ENCODE assay signal across 1 cellular context in the genomic region with DNA sequence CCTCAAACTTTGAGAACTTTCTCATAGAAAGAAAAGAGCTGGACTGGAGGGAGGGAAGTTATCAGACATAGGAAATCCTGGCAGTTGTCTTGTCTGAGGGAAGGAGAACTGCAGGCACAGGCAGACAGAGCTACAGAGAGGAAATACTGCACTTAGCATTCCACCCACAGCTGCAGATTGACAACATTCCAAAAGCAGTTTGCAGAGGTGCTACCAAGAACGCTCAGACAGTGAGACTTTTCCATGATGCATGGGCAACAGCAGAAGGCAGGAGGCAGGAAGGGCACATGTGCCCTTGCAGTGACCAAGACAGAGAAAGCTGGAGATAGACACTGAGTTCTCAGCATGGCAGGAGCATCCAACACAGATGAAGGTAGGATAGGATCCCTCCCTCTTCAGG.
TF ChIP-seq lines count a peak whose summit lies in the region.

No MANE protein-coding gene starts in this region.

TF ChIP-seq in GM23338, 12 proteins besides CTCF, POLR2A, EP300 and RAD21 (continued from another document):
- TF ChIP-seq, protein P1, sequence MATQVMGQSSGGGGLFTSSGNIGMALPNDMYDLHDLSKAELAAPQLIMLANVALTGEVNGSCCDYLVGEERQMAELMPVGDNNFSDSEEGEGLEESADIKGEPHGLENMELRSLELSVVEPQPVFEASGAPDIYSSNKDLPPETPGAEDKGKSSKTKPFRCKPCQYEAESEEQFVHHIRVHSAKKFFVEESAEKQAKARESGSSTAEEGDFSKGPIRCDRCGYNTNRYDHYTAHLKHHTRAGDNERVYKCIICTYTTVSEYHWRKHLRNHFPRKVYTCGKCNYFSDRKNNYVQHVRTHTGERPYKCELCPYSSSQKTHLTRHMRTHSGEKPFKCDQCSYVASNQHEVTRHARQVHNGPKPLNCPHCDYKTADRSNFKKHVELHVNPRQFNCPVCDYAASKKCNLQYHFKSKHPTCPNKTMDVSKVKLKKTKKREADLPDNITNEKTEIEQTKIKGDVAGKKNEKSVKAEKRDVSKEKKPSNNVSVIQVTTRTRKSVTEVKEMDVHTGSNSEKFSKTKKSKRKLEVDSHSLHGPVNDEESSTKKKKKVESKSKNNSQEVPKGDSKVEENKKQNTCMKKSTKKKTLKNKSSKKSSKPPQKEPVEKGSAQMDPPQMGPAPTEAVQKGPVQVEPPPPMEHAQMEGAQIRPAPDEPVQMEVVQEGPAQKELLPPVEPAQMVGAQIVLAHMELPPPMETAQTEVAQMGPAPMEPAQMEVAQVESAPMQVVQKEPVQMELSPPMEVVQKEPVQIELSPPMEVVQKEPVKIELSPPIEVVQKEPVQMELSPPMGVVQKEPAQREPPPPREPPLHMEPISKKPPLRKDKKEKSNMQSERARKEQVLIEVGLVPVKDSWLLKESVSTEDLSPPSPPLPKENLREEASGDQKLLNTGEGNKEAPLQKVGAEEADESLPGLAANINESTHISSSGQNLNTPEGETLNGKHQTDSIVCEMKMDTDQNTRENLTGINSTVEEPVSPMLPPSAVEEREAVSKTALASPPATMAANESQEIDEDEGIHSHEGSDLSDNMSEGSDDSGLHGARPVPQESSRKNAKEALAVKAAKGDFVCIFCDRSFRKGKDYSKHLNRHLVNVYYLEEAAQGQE (IDR thresholded peaks at IDR 0.05; ENCODE audit: unreplicated experiment): no peak
- TF ChIP-seq JUNB (IDR thresholded peaks at IDR 0.05; ENCODE audit: unreplicated experiment): no peak
- TF ChIP-seq ZNF331 (CRISPR knock-in tag; IDR thresholded peaks at IDR 0.05; ENCODE audit: low read depth): no peak
- TF ChIP-seq, protein P2, sequence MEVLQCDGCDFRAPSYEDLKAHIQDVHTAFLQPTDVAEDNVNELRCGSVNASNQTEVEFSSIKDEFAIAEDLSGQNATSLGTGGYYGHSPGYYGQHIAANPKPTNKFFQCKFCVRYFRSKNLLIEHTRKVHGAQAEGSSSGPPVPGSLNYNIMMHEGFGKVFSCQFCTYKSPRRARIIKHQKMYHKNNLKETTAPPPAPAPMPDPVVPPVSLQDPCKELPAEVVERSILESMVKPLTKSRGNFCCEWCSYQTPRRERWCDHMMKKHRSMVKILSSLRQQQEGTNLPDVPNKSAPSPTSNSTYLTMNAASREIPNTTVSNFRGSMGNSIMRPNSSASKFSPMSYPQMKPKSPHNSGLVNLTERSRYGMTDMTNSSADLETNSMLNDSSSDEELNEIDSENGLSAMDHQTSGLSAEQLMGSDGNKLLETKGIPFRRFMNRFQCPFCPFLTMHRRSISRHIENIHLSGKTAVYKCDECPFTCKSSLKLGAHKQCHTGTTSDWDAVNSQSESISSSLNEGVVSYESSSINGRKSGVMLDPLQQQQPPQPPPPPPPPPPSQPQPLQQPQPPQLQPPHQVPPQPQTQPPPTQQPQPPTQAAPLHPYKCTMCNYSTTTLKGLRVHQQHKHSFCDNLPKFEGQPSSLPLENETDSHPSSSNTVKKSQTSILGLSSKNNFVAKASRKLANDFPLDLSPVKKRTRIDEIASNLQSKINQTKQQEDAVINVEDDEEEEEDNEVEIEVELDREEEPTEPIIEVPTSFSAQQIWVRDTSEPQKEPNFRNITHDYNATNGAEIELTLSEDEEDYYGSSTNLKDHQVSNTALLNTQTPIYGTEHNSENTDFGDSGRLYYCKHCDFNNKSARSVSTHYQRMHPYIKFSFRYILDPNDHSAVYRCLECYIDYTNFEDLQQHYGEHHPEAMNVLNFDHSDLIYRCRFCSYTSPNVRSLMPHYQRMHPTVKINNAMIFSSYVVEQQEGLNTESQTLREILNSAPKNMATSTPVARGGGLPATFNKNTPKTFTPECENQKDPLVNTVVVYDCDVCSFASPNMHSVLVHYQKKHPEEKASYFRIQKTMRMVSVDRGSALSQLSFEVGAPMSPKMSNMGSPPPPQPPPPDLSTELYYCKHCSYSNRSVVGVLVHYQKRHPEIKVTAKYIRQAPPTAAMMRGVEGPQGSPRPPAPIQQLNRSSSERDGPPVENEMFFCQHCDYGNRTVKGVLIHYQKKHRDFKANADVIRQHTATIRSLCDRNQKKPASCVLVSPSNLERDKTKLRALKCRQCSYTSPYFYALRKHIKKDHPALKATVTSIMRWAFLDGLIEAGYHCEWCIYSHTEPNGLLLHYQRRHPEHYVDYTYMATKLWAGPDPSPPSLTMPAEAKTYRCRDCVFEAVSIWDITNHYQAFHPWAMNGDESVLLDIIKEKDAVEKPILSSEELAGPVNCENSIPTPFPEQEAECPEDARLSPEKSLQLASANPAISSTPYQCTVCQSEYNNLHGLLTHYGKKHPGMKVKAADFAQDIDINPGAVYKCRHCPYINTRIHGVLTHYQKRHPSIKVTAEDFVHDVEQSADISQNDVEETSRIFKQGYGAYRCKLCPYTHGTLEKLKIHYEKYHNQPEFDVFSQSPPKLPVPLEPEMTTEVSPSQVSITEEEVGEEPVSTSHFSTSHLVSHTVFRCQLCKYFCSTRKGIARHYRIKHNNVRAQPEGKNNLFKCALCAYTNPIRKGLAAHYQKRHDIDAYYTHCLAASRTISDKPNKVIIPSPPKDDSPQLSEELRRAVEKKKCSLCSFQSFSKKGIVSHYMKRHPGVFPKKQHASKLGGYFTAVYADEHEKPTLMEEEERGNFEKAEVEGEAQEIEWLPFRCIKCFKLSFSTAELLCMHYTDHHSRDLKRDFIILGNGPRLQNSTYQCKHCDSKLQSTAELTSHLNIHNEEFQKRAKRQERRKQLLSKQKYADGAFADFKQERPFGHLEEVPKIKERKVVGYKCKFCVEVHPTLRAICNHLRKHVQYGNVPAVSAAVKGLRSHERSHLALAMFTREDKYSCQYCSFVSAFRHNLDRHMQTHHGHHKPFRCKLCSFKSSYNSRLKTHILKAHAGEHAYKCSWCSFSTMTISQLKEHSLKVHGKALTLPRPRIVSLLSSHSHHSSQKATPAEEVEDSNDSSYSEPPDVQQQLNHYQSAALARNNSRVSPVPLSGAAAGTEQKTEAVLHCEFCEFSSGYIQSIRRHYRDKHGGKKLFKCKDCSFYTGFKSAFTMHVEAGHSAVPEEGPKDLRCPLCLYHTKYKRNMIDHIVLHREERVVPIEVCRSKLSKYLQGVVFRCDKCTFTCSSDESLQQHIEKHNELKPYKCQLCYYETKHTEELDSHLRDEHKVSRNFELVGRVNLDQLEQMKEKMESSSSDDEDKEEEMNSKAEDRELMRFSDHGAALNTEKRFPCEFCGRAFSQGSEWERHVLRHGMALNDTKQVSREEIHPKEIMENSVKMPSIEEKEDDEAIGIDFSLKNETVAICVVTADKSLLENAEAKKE (CRISPR knock-in tag; IDR thresholded peaks at IDR 0.05): no peak
- TF ChIP-seq EZH2phosphoT487 (IDR thresholded peaks at IDR 0.05; ENCODE audit: unreplicated experiment): no peak
- TF ChIP-seq NANOG (IDR thresholded peaks at IDR 0.05; ENCODE audit: borderline replicate concordance): no peak
- no peak for TF ChIP-seq POLR2AphosphoS5 (IDR thresholded peaks at IDR 0.05; ENCODE audit: low read depth)
- TF ChIP-seq, protein P3, sequence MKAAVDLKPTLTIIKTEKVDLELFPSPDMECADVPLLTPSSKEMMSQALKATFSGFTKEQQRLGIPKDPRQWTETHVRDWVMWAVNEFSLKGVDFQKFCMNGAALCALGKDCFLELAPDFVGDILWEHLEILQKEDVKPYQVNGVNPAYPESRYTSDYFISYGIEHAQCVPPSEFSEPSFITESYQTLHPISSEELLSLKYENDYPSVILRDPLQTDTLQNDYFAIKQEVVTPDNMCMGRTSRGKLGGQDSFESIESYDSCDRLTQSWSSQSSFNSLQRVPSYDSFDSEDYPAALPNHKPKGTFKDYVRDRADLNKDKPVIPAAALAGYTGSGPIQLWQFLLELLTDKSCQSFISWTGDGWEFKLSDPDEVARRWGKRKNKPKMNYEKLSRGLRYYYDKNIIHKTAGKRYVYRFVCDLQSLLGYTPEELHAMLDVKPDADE (IDR thresholded peaks at IDR 0.05): no peak
- no peak for TF ChIP-seq CREB1 (CRISPR knock-in tag; IDR thresholded peaks at IDR 0.05; ENCODE audit: low read depth)
- TF ChIP-seq STAT1 (IDR thresholded peaks at IDR 0.05; ENCODE audit: unreplicated experiment): no peak
